Comparison of ENCODE assay signal across 16 cellular contexts in the genomic region with DNA sequence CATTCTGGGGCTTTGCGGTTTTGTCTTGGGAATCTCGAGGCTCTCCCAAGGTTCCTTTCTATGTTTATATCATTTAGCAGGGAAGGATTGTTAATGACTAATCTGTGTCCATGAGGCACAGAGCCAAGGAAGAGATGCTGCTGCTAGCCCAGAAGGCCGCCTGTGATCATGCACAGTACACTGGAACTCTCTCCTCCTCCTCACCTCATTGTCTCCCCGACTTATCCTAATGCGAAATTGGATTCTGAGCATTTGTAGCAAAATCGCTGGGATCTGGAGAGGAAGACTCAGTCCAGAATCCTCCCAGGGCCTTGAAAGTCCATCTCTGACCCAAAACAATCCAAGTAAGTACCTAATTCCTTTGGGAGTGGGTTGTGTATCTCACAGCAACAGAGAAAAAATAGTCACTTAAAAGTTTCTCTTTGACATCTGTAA. TPM values are rescaled to one million over a fixed set of nuclear protein-coding genes. Genes with fewer than 3 reads are reported as not detected.
DNase-seq lines count a peak whose midpoint lies in the region; ATAC-seq, FAIRE-seq and TF ChIP-seq lines count a peak whose summit lies in the region.
"Had no signal": no experiment of that assay in that cellular context is flagged by ENCODE, and none has a peak within 500 bp of the region (broad histone marks: within the 10 kb centered on the region; RNA-seq: fewer than 3 reads in every experiment).

A gene (plus strand): TSS at position 151 of the 435 bp plus-strand sequence. CDS start 19,458 bp downstream, outside the sequence.

- no peaks in the 10 kb centered on the region for H3K4me1 ChIP-seq in testis
- H3K4me1 ChIP-seq: Caco-2, right atrium auricular region had no signal

- TF ChIP-seq POLR2A in H54 (IDR thresholded peaks at IDR 0.05; ENCODE audit: low read depth, low read length), result no peak
- TF ChIP-seq POLR2A in testis (IDR thresholded peaks at IDR 0.05), result no peak

- in situ Hi-C loops in astrocyte of the cerebellum (cut with HindIII; ENCODE audit: low sequenced_read_pairs), result no loop called here

- TF ChIP-seq CTCF in astrocyte of the cerebellum (IDR thresholded peaks at IDR 0.05; ENCODE audit: low read depth, low read length, missing control alignments) (no peak), testis (IDR thresholded peaks at IDR 0.05) (no peak)

- H3K27me3 ChIP-seq in testis, result no peaks in the 10 kb centered on the region
- H3K27me3 ChIP-seq: right atrium auricular region had no signal

- no peak for ATAC-seq in HG03439 (IDR thresholded peaks at IDR 0.05; ENCODE audit: unreplicated experiment)
- ATAC-seq: activated CD8-positive, alpha-beta T cell treated with anti-CD3 and anti-CD28 coated beads for 36 hours had no signal

- peak; percentile 8 for DNase-seq in H54 (ENCODE audit: insufficient read length, low spot score)
- peak; percentile 40 for DNase-seq in astrocyte of the cerebellum (ENCODE audit: low read depth)
- DNase-seq in kidney tubule cell (ENCODE audit: low spot score), result peak; percentile 93
- peak; percentile 67 for DNase-seq in testis
- no peak for DNase-seq in NCI-H748 (lab: John Stamatoyannopoulos, UW; ENCODE audit: unreplicated experiment)
- no peak for DNase-seq in medulla oblongata (ENCODE audit: extremely low spot score)
- DNase-seq: activated CD8-positive, alpha-beta T cell treated with anti-CD3 and anti-CD28 coated beads for 36 hours; activated gamma-delta T cell; Caco-2; central memory CD4-positive, alpha-beta T cell; NCI-H345; PC-9 had no signal

- intact Hi-C loops in testis (cut with DNase I; ENCODE audit: low total_unique reads), result no loop called here

- no peak within 1 kb of the TSS for H3K27ac ChIP-seq in testis
- H3K27ac ChIP-seq: PC-9, right atrium auricular region had no signal

- FAIRE-seq in H54 (lab: Jason Lieb, UNC), result no peak

- no peaks in the 10 kb centered on the region for H3K36me3 ChIP-seq in testis (ENCODE audit: low read depth, missing control alignments)
- H3K36me3 ChIP-seq: right atrium auricular region had no signal

- H3K4me3 ChIP-seq in astrocyte of the cerebellum (ENCODE audit: low read depth, low read length) (no peak within 1 kb of the TSS), testis (no peak within 1 kb of the TSS)
- H3K4me3 ChIP-seq: PC-9, right atrium auricular region had no signal

- WGBS in testis, 2 donors, result 25 to 26% methylated on average over 6 of the region's 6 CpGs

- H3K9me3 ChIP-seq in testis, result no peaks in the 10 kb centered on the region
- H3K9me3 ChIP-seq: Caco-2, right atrium auricular region had no signal

RNA-seq across cellular contexts. Expression of the gene that starts here (rescaled TPM):
- 1 to 10 TPM in 1 of 2 donors, under 1 TPM in 1; 0.43 to 1.3 TPM for total RNA-seq in testis
- polyA plus RNA-seq in testis (ENCODE audit: insufficient read depth, low read depth, low replicate concordance), result 0.66 TPM
- total RNA-seq: activated CD8-positive, alpha-beta T cell treated with anti-CD3 and anti-CD28 coated beads for 36 hours; Caco-2; HT1080; PC-9; right atrium auricular region; subcutaneous adipose tissue had no signal

Comparison
In these comparisons a context has a peak if more than half of its experiments do, and no peak if none do; other contexts are left out.
1. DNase-seq: peak in H54 (single experiment), astrocyte of the cerebellum (single experiment), kidney tubule cell (single experiment) and testis (single experiment); none in NCI-H748 (single experiment) and medulla oblongata (single experiment).